ENCODE assay signal across 8 cellular contexts in genomic region chr11:107621090-107621489, GRCh38. TPM values are rescaled to one million over a fixed set of nuclear protein-coding genes. Genes with fewer than 3 reads are reported as not detected.
"Had no signal": no experiment of that assay in that cellular context is flagged by ENCODE, and none has a peak within 500 bp of the region (broad histone marks: within the 10 kb centered on the region; RNA-seq: fewer than 3 reads in every experiment).

No MANE protein-coding gene starts in this region.

- FAIRE-seq: G401.6, GM12878, GM12891, GM12892, GM18507, GM19239 had no signal

- DNase-seq: GDM1, GF-D8 had no signal

- H3K4me3 ChIP-seq: GM12878 had no signal

- ATAC-seq: GM12878 had no signal

RNA-seq across cellular contexts. Expression of gene ELMOD1, which starts 30.1 kb away (rescaled TPM):
- total RNA-seq: GM12878 had no signal
- polyA plus RNA-seq: GM12878 had no signal
